In genomic region chr4:159358226-159358625, GRCh38 we compare ENCODE assay signal across 13 cellular contexts.
DNase-seq lines count a peak whose midpoint lies in the region; ATAC-seq and TF ChIP-seq lines count a peak whose summit lies in the region.
"Had no signal": no experiment of that assay in that cellular context is flagged by ENCODE, and none has a peak within 500 bp of the region (broad histone marks: within the 10 kb centered on the region; RNA-seq: fewer than 3 reads in every experiment).

No MANE protein-coding gene starts in this region.

- DNase-seq in GM03348 (ENCODE audit: low spot score) (peak; percentile 82), amniotic stem cell (lab: John Stamatoyannopoulos, UW) (peak; percentile 43), foreskin keratinocyte (peak in 1 of 2 donors; percentile 59), sciatic nerve (ENCODE audit: low spot score) (no peak), UCSD-AML1 (lab: John Stamatoyannopoulos, UW; ENCODE audit: unreplicated experiment) (no peak)
- no peak for DNase-seq in activated CD8-positive, alpha-beta T cell treated with anti-CD3 and anti-CD28 coated beads, Interleukin-2, amount 10 ng/mL, durations not matched to agents 7 days and 5 days
- DNase-seq: activated CD4-positive, alpha-beta T cell treated with anti-CD3 and anti-CD28 coated beads, Interleukin-2, amount 10 ng/mL, durations not matched to agents 7 days and 5 days; activated naive CD4-positive, alpha-beta T cell treated with anti-CD3 and anti-CD28 coated beads, Interleukin-2, amount 50 U/mL, for 16 hours; SHP77 treated with DMSO at 0.1 percent for 48 hours; stimulated activated CD4-positive, alpha-beta T cell treated with anti-CD3 and anti-CD28 coated beads, Interleukin-2, amount 100 ng/mL, for 24 hours had no signal

- CTCF ChIA-PET in activated CD8-positive, alpha-beta T cell treated with anti-CD3 and anti-CD28 coated beads, Interleukin-2, amount 10 ng/mL, durations not matched to agents 7 days and 5 days (lab: Charles Lee): no interaction called here

- H3K9me3 Mint-ChIP-seq in activated CD8-positive, alpha-beta T cell treated with anti-CD3 and anti-CD28 coated beads, Interleukin-2, amount 10 ng/mL, durations not matched to agents 7 days and 5 days (ENCODE audit: insufficient read depth): no peaks in the 10 kb centered on the region
- H3K9me3 Mint-ChIP-seq: activated CD4-positive, alpha-beta T cell treated with anti-CD3 and anti-CD28 coated beads, Interleukin-2, amount 10 ng/mL, durations not matched to agents 7 days and 5 days had no signal

- H3K27me3 ChIP-seq in foreskin keratinocyte: no peaks in the 10 kb centered on the region
- H3K27me3 ChIP-seq: esophagus muscularis mucosa had no signal

- POLR2A ChIA-PET in activated CD8-positive, alpha-beta T cell treated with anti-CD3 and anti-CD28 coated beads, Interleukin-2, amount 10 ng/mL, durations not matched to agents 7 days and 5 days (lab: Charles Lee): no interaction called here

- no peaks in the 10 kb centered on the region for H3K27me3 Mint-ChIP-seq in activated CD8-positive, alpha-beta T cell treated with anti-CD3 and anti-CD28 coated beads, Interleukin-2, amount 10 ng/mL, durations not matched to agents 7 days and 5 days (ENCODE audit: low read depth)
- H3K27me3 Mint-ChIP-seq: activated CD4-positive, alpha-beta T cell treated with anti-CD3 and anti-CD28 coated beads, Interleukin-2, amount 10 ng/mL, durations not matched to agents 7 days and 5 days had no signal

- intact Hi-C loops in sciatic nerve (cut with DNase I): no loop called here

- H3K4me1 Mint-ChIP-seq in activated CD8-positive, alpha-beta T cell treated with anti-CD3 and anti-CD28 coated beads, Interleukin-2, amount 10 ng/mL, durations not matched to agents 7 days and 5 days (ENCODE audit: low read depth): no peaks in the 10 kb centered on the region
- H3K4me1 Mint-ChIP-seq: activated CD4-positive, alpha-beta T cell treated with anti-CD3 and anti-CD28 coated beads, Interleukin-2, amount 10 ng/mL, durations not matched to agents 7 days and 5 days had no signal

- no peak overlapping the region for H3K4me3 Mint-ChIP-seq in activated CD8-positive, alpha-beta T cell treated with anti-CD3 and anti-CD28 coated beads, Interleukin-2, amount 10 ng/mL, durations not matched to agents 7 days and 5 days
- H3K4me3 Mint-ChIP-seq: activated CD4-positive, alpha-beta T cell treated with anti-CD3 and anti-CD28 coated beads, Interleukin-2, amount 10 ng/mL, durations not matched to agents 7 days and 5 days had no signal

- ATAC-seq in foreskin keratinocyte (peak; percentile 79), sciatic nerve (peak; percentile 82), GM19455 (IDR thresholded peaks at IDR 0.05; ENCODE audit: unreplicated experiment) (no peak), GM21423 (IDR thresholded peaks at IDR 0.05; ENCODE audit: unreplicated experiment) (no peak)
- ATAC-seq in activated CD8-positive, alpha-beta T cell treated with anti-CD3 and anti-CD28 coated beads, Interleukin-2, amount 10 ng/mL, durations not matched to agents 7 days and 5 days: no peak

- H3K4me1 ChIP-seq in foreskin keratinocyte: peaks cover 35% of the 10 kb centered on the region

- no peak for TF ChIP-seq CTCF in foreskin keratinocyte (conservative IDR thresholded peaks at IDR 0.05)

- peaks cover 4% of the 10 kb centered on the region for H3K36me3 Mint-ChIP-seq in activated CD8-positive, alpha-beta T cell treated with anti-CD3 and anti-CD28 coated beads, Interleukin-2, amount 10 ng/mL, durations not matched to agents 7 days and 5 days (ENCODE audit: low read depth)

- H3K27ac ChIP-seq in foreskin keratinocyte: peak overlapping the region; percentile 12

- no peak overlapping the region for H3K27ac Mint-ChIP-seq in activated CD8-positive, alpha-beta T cell treated with anti-CD3 and anti-CD28 coated beads, Interleukin-2, amount 10 ng/mL, durations not matched to agents 7 days and 5 days
- H3K27ac Mint-ChIP-seq: activated CD4-positive, alpha-beta T cell treated with anti-CD3 and anti-CD28 coated beads, Interleukin-2, amount 10 ng/mL, durations not matched to agents 7 days and 5 days had no signal

Comparison
In these comparisons a context has a peak if more than half of its experiments do, and no peak if none do; other contexts are left out.
1. DNase-seq: peak in GM03348 (single experiment) and amniotic stem cell (single experiment); none in sciatic nerve (single experiment), UCSD-AML1 (single experiment) and activated CD8-positive, alpha-beta T cell treated with anti-CD3 and anti-CD28 coated beads, Interleukin-2, amount 10 ng/mL, durations not matched to agents 7 days and 5 days (single experiment).
2. ATAC-seq: peak in foreskin keratinocyte (single experiment) and sciatic nerve (single experiment); none in activated CD8-positive, alpha-beta T cell treated with anti-CD3 and anti-CD28 coated beads, Interleukin-2, amount 10 ng/mL, durations not matched to agents 7 days and 5 days (single experiment), GM19455 (single experiment) and GM21423 (single experiment).